16 cellular contexts compared by ENCODE assay signal in genomic region chr3:116019254-116019763, GRCh38.
"Had no signal": no experiment of that assay in that cellular context is flagged by ENCODE, and none has a peak within 500 bp of the region (broad histone marks: within the 10 kb centered on the region; RNA-seq: fewer than 3 reads in every experiment).

No MANE protein-coding gene starts in this region.

- DNase-seq: left ventricle myocardium inferior; mesendoderm; mucosa of descending colon; naive thymus-derived CD4-positive, alpha-beta T cell; ovary; right lobe of liver; stimulated activated CD4-positive, alpha-beta T cell treated with anti-CD3 and anti-CD28 coated beads, Interleukin-1b, Interleukin-23, amount 100 ng/mL, for 48 hours; stimulated activated CD4-positive, alpha-beta T cell treated with anti-CD3 and anti-CD28 coated beads, Interleukin-2, amount 100 ng/mL, for 48 hours; stimulated activated CD4-positive, alpha-beta T cell treated with anti-CD3 and anti-CD28 coated beads, Interleukin-4, amount 100 ng/mL, for 4 hours; stimulated activated CD8-positive, alpha-beta memory T cell treated with anti-CD3 and anti-CD28 coated beads, Interleukin-4, amount 100 ng/mL, for 48 hours; stimulated activated naive CD4-positive, alpha-beta T cell treated with Interleukin-2 at 50 U/mL for 16 hours; stimulated activated naive CD8-positive, alpha-beta T cell treated with anti-CD3 and anti-CD28 coated beads, Interleukin-15, amount 100 ng/mL, for 72 hours; substantia nigra; uterus had no signal

- ATAC-seq: mucosa of descending colon; naive thymus-derived CD4-positive, alpha-beta T cell; natural killer cell treated with Interleukin-12 subunit alpha and Interleukin-12 subunit beta and Interleukin-15 and Interleukin-18, amount 100 ng/mL, for 72 hours; right lobe of liver; stimulated activated memory B cell treated with anti-CD40 and anti-IgM and Interleukin-4, amounts not matched to agents 10 μg/mL and 1 μg/mL and 100 μg/mL, for 72 hours; stimulated activated naive CD8-positive, alpha-beta T cell treated with anti-CD3 and anti-CD28 coated beads, Interleukin-15, amount 100 ng/mL, for 72 hours had no signal
